Comparison of ENCODE assay signal across 18 cellular contexts in genomic region chr11:2396471-2396870, GRCh38. TPM values are rescaled to one million over a fixed set of nuclear protein-coding genes. Genes with fewer than 3 reads are reported as not detected.
DNase-seq lines count a peak whose midpoint lies in the region; ATAC-seq and TF ChIP-seq lines count a peak whose summit lies in the region.
"Had no signal": no experiment of that assay in that cellular context is flagged by ENCODE, and none has a peak within 500 bp of the region (broad histone marks: within the 10 kb centered on the region; RNA-seq: fewer than 3 reads in every experiment).

No MANE protein-coding gene starts in this region.

- no peak for DNase-seq in cardiac muscle cell (ENCODE audit: low read depth in 1 of 2, low spot score in 1 of 2)
- DNase-seq in heart left ventricle = no peak
- no peak for DNase-seq in esophagus muscularis mucosa (ENCODE audit: extremely low spot score)
- no peak for DNase-seq in stimulated activated naive B cell treated with anti-CD40 and anti-IgM and Interleukin-4, amounts not matched to agents 10 μg/mL and 1 μg/mL and 100 μg/mL, for 72 hours
- DNase-seq in GF-D8 (lab: John Stamatoyannopoulos, UW) = no peak
- no peak for DNase-seq in superior temporal gyrus (ENCODE audit: extremely low spot score)
- DNase-seq: AML-193; Caco-2; CD4-positive, alpha-beta T cell; HCEC 1CT had no signal

- ATAC-seq in heart left ventricle (no peak), GM18907 (IDR thresholded peaks at IDR 0.05; ENCODE audit: unreplicated experiment) (no peak)
- ATAC-seq in stimulated activated naive B cell treated with anti-CD40 and anti-IgM and Interleukin-4, amounts not matched to agents 10 μg/mL and 1 μg/mL and 100 μg/mL, for 72 hours (replicated peaks) = no peak
- ATAC-seq: A549, GM23338 had no signal

- H3K4me1 Mint-ChIP-seq in stimulated activated naive B cell treated with anti-CD40 and anti-IgM and Interleukin-4, amounts not matched to agents 10 μg/mL and 1 μg/mL and 100 μg/mL, for 72 hours = peaks cover 36 to 74% of the 10 kb centered on the region in 2 donors

- no peak overlapping the region for H3K4me3 Mint-ChIP-seq in stimulated activated naive B cell treated with anti-CD40 and anti-IgM and Interleukin-4, amounts not matched to agents 10 μg/mL and 1 μg/mL and 100 μg/mL, for 72 hours
- H3K4me3 Mint-ChIP-seq: GM23338 had no signal

- no peak for TF ChIP-seq CTCF in cardiac muscle cell (IDR thresholded peaks at IDR 0.05; ENCODE audit: low read depth, low read length)
- TF ChIP-seq CTCF in heart left ventricle (IDR thresholded peaks at IDR 0.05) = no peak
- TF ChIP-seq CTCF in esophagus muscularis mucosa (IDR thresholded peaks at IDR 0.05) = no peak

- intact Hi-C loops in heart left ventricle (cut with DNase I) = no loop called here
- intact Hi-C loops in esophagus muscularis mucosa (cut with DNase I) = no loop called here

- no peak overlapping the region for H3K4me3 ChIP-seq in cardiac muscle cell
- no peak overlapping the region for H3K4me3 ChIP-seq in heart left ventricle
- H3K4me3 ChIP-seq in esophagus muscularis mucosa = no peak overlapping the region
- H3K4me3 ChIP-seq: A549, GM23338 had no signal

- TF ChIP-seq EP300 in esophagus muscularis mucosa (IDR thresholded peaks at IDR 0.05) = no peak

- TF ChIP-seq POLR2A in heart left ventricle (IDR thresholded peaks at IDR 0.05) = no peak
- TF ChIP-seq POLR2A in esophagus muscularis mucosa (IDR thresholded peaks at IDR 0.05; ENCODE audit: low read depth) = no peak

- H3K27me3 ChIP-seq in cardiac muscle cell (no peaks in the 10 kb centered on the region), heart left ventricle (no peaks in the 10 kb centered on the region), esophagus muscularis mucosa (no peaks in the 10 kb centered on the region)

- H3K4me1 ChIP-seq in cardiac muscle cell (ENCODE audit: low read depth) (peaks cover 8% of the 10 kb centered on the region), heart left ventricle (peaks cover 0 to 38% (median 20%) of the 10 kb centered on the region in 12 donors), esophagus muscularis mucosa (peaks cover 23 to 68% (median 54%) of the 10 kb centered on the region in 4 donors)

- H3K9me3 Mint-ChIP-seq in stimulated activated naive B cell treated with anti-CD40 and anti-IgM and Interleukin-4, amounts not matched to agents 10 μg/mL and 1 μg/mL and 100 μg/mL, for 72 hours = no peaks in the 10 kb centered on the region
- H3K9me3 Mint-ChIP-seq: CD4-positive, alpha-beta T cell; GM23338 had no signal

- H3K27me3 Mint-ChIP-seq in stimulated activated naive B cell treated with anti-CD40 and anti-IgM and Interleukin-4, amounts not matched to agents 10 μg/mL and 1 μg/mL and 100 μg/mL, for 72 hours = no peaks in the 10 kb centered on the region
- H3K27me3 Mint-ChIP-seq: CD4-positive, alpha-beta T cell had no signal

- peak overlapping the region; percentile 25 for H3K27ac Mint-ChIP-seq in stimulated activated naive B cell treated with anti-CD40 and anti-IgM and Interleukin-4, amounts not matched to agents 10 μg/mL and 1 μg/mL and 100 μg/mL, for 72 hours
- H3K27ac Mint-ChIP-seq: GM23338 had no signal

- WGBS in heart left ventricle, 4 donors = 88 to 93% (median 89%) methylated on average over 19 to 26 of the region's 26 CpGs
- 86% methylated on average over 12 of the region's 26 CpGs for WGBS in esophagus muscularis mucosa

- H3K9me3 ChIP-seq in cardiac muscle cell (ENCODE audit: low read depth) (no peaks in the 10 kb centered on the region), heart left ventricle (no peaks in the 10 kb centered on the region), esophagus muscularis mucosa (no peaks in the 10 kb centered on the region)
- H3K9me3 ChIP-seq: A549, Caco-2 had no signal

- H3K27ac ChIP-seq in cardiac muscle cell = peak overlapping the region; percentile 6
- H3K27ac ChIP-seq in heart left ventricle = peak overlapping the region in 1 of 12 donors; percentile 24
- H3K27ac ChIP-seq in esophagus muscularis mucosa (replicated peaks in 1 of 4) = peak overlapping the region; percentile 7 to 100 (median 20)
- H3K27ac ChIP-seq: 22Rv1, A549, C4-2B, HL-60 had no signal

- H3K36me3 ChIP-seq in cardiac muscle cell (peaks cover 10% of the 10 kb centered on the region), heart left ventricle (peaks cover 3 to 74% (median 66%) of the 10 kb centered on the region in 9 donors), esophagus muscularis mucosa (peaks cover 31 to 77% (median 73%) of the 10 kb centered on the region in 4 donors)

- H3K36me3 Mint-ChIP-seq in stimulated activated naive B cell treated with anti-CD40 and anti-IgM and Interleukin-4, amounts not matched to agents 10 μg/mL and 1 μg/mL and 100 μg/mL, for 72 hours = peaks cover 9 to 19% of the 10 kb centered on the region in 2 donors

RNA-seq across cellular contexts. Expression of gene TSSC4, which starts 4.1 kb away (rescaled TPM):
- total RNA-seq in cardiac muscle cell (61.4 and 71.6 TPM in 2 replicates), heart left ventricle (10 to 100 TPM; 23.4 to 45.2 (median 37.2) TPM), esophagus muscularis mucosa (10 to 100 TPM; 46.9 to 76.9 (median 70.6) TPM)
- polyA plus RNA-seq in cardiac muscle cell (71.4 and 94.8 TPM in 2 replicates), heart left ventricle (10 to 100 TPM; 34.6 to 75.9 TPM)

RNA-seq across cellular contexts. Expression of gene CD81, which starts 19.4 kb away (rescaled TPM):
- total RNA-seq in cardiac muscle cell = 212 and 264 TPM in 2 replicates
- 409 and 444 TPM in 2 replicates for polyA plus RNA-seq in cardiac muscle cell
- 100 to 1,000 TPM; 277 to 994 (median 568) TPM for total RNA-seq in heart left ventricle
- 100 to 1,000 TPM; 442 to 518 TPM for polyA plus RNA-seq in heart left ventricle
- total RNA-seq in esophagus muscularis mucosa = 100 to 1,000 TPM; 498 to 652 (median 582) TPM

RNA-seq across cellular contexts. Expression of gene TRPM5, which starts 47.8 kb away (rescaled TPM):
- total RNA-seq in cardiac muscle cell = 0.14 and 0.66 TPM in 2 replicates
- 0.33 TPM in 1 of 2 replicates, not detected in the other for polyA plus RNA-seq in cardiac muscle cell
- not detected for total RNA-seq in heart left ventricle
- not detected for polyA plus RNA-seq in heart left ventricle
- total RNA-seq in esophagus muscularis mucosa = not detected
- total RNA-seq: Caco-2, GM23338 had no signal
- polyA plus RNA-seq: A549, BJ, GM23338 had no signal

RNA-seq across cellular contexts. Expression of gene KCNQ1, which starts 48.3 kb away (rescaled TPM):
- total RNA-seq in cardiac muscle cell (7.8 and 18.6 TPM in 2 replicates), heart left ventricle (10 to 100 TPM; 18.6 to 42.4 (median 38.4) TPM), esophagus muscularis mucosa (1 to 10 TPM; 2.1 to 5.9 (median 4.3) TPM)
- polyA plus RNA-seq in cardiac muscle cell (13.9 and 18.8 TPM in 2 replicates), heart left ventricle (10 to 100 TPM; 24.7 to 31.4 TPM)
- total RNA-seq: HT1080 had no signal
- polyA plus RNA-seq: BJ had no signal
